ENCODE assay signal across 9 cellular contexts in the genomic region with DNA sequence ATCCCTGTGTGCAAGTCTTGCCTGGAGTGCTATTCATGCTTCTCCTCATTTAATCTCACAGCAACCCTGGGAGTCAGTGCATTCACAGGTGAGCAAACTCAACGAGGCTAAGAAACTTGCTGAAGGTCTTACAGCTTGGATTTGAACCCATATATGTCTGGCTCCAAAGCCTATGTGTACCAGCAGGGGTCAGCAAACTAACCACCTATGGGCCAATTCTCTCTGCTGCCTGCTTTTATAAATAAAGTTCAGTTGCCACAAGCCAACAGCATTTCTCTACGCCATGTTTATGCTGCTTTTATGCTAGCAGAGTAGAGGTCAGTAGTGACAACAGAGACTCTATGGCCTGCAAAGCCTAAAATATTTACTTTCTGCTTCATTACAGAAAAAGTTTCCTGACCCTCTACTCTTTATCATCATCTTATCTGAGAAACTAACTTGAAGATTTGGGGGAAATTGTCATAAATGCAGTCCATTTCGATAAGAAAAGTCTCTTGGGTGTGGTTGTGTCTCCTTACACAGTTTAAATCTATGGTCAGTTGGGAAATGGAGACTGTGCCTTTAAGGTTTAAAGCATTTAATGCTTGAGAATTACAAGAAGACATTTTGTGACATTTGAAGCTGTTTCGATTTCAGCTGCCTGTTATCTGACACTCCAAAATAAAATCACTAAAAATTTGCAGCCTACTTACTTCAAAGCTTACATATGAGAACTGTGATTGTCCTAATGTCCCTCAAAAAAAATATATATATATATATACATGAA.
DNase-seq lines count a peak whose midpoint lies in the region; ATAC-seq, FAIRE-seq and TF ChIP-seq lines count a peak whose summit lies in the region.
"Had no signal": no experiment of that assay in that cellular context is flagged by ENCODE, and none has a peak within 500 bp of the region (broad histone marks: within the 10 kb centered on the region; RNA-seq: fewer than 3 reads in every experiment).

No MANE protein-coding gene starts in this region.

- no peaks in the 10 kb centered on the region for H3K9me3 Mint-ChIP-seq in activated T-helper 2 cell treated with anti-CD3 and anti-CD28 coated beads, Interferon-gamma antibody, Interleukin-2, Interleukin-4, amounts not matched to agents 10 μg/mL and 5 μg/mL and 100 μg/mL, durations not matched to agents 14 hours and 24 hours and 36 hours
- H3K9me3 Mint-ChIP-seq: memory B cell had no signal

- no peak overlapping the region for H3K4me3 Mint-ChIP-seq in activated T-helper 2 cell treated with anti-CD3 and anti-CD28 coated beads, Interferon-gamma antibody, Interleukin-2, Interleukin-4, amounts not matched to agents 10 μg/mL and 5 μg/mL and 100 μg/mL, durations not matched to agents 14 hours and 24 hours and 36 hours (ENCODE audit: low read depth)
- H3K4me3 Mint-ChIP-seq: memory B cell had no signal

- H3K4me1 ChIP-seq in RWPE2 (ENCODE audit: insufficient read depth, poor library complexity, severe bottlenecking) (peaks cover 4% of the 10 kb centered on the region), uterus (no peaks in the 10 kb centered on the region)

- H3K27ac ChIP-seq in RWPE2 (ENCODE audit: poor library complexity, severe bottlenecking) = no peak overlapping the region
- H3K27ac ChIP-seq in uterus = no peak overlapping the region

- no peaks in the 10 kb centered on the region for H3K36me3 ChIP-seq in RWPE2 (ENCODE audit: low read depth)
- no peaks in the 10 kb centered on the region for H3K36me3 ChIP-seq in uterus

- peak; percentile 23 for FAIRE-seq in GM12891 (lab: Jason Lieb, UNC)

- no peak for TF ChIP-seq POLR2A in GM12891 (IDR thresholded peaks at IDR 0.05; ENCODE audit: low read depth, low read length)
- TF ChIP-seq POLR2A in uterus (IDR thresholded peaks at IDR 0.05) = no peak

- no peaks in the 10 kb centered on the region for H3K4me1 Mint-ChIP-seq in activated T-helper 2 cell treated with anti-CD3 and anti-CD28 coated beads, Interferon-gamma antibody, Interleukin-2, Interleukin-4, amounts not matched to agents 10 μg/mL and 5 μg/mL and 100 μg/mL, durations not matched to agents 14 hours and 24 hours and 36 hours (ENCODE audit: low read depth)
- H3K4me1 Mint-ChIP-seq: memory B cell had no signal

- ATAC-seq in HG02973 (IDR thresholded peaks at IDR 0.05; ENCODE audit: unreplicated experiment) = peak; percentile 83
- peak; percentile 66; the same call in 2 of the 3 replicates for ATAC-seq in RWPE2 (ENCODE audit: low read depth)
- ATAC-seq in GM21825 (IDR thresholded peaks at IDR 0.05; ENCODE audit: unreplicated experiment) = no peak

- peaks cover 2% of the 10 kb centered on the region for H3K9me3 ChIP-seq in RWPE2 (ENCODE audit: severe bottlenecking)
- H3K9me3 ChIP-seq in uterus = no peaks in the 10 kb centered on the region

- H3K27me3 ChIP-seq in RWPE2 (ENCODE audit: insufficient read depth, poor library complexity, severe bottlenecking) (no peaks in the 10 kb centered on the region), uterus (no peaks in the 10 kb centered on the region)

- DNase-seq in AG08396 (ENCODE audit: low spot score) (peak; percentile 9), GM12891 (ENCODE audit: insufficient read length, low spot score) (peak; percentile 12), RWPE2 (ENCODE audit: low spot score) (no peak), glomerular visceral epithelial cell (ENCODE audit: extremely low spot score) (peak; percentile 32), uterus (no peak)
- DNase-seq in activated T-helper 2 cell treated with anti-CD3 and anti-CD28 coated beads, Interferon-gamma antibody, Interleukin-2, Interleukin-4, amounts not matched to agents 10 μg/mL and 5 μg/mL and 100 μg/mL, durations not matched to agents 14 hours and 24 hours and 36 hours (ENCODE audit: low spot score) = no peak

- no peak overlapping the region for H3K27ac Mint-ChIP-seq in activated T-helper 2 cell treated with anti-CD3 and anti-CD28 coated beads, Interferon-gamma antibody, Interleukin-2, Interleukin-4, amounts not matched to agents 10 μg/mL and 5 μg/mL and 100 μg/mL, durations not matched to agents 14 hours and 24 hours and 36 hours
- H3K27ac Mint-ChIP-seq: memory B cell had no signal

- no peak overlapping the region for H3K4me3 ChIP-seq in RWPE2 (ENCODE audit: severe bottlenecking)
- H3K4me3 ChIP-seq in uterus = no peak overlapping the region

- no peaks in the 10 kb centered on the region for H3K27me3 Mint-ChIP-seq in activated T-helper 2 cell treated with anti-CD3 and anti-CD28 coated beads, Interferon-gamma antibody, Interleukin-2, Interleukin-4, amounts not matched to agents 10 μg/mL and 5 μg/mL and 100 μg/mL, durations not matched to agents 14 hours and 24 hours and 36 hours (ENCODE audit: low read depth)

- no peaks in the 10 kb centered on the region for H3K36me3 Mint-ChIP-seq in activated T-helper 2 cell treated with anti-CD3 and anti-CD28 coated beads, Interferon-gamma antibody, Interleukin-2, Interleukin-4, amounts not matched to agents 10 μg/mL and 5 μg/mL and 100 μg/mL, durations not matched to agents 14 hours and 24 hours and 36 hours (ENCODE audit: low read depth)
- H3K36me3 Mint-ChIP-seq: memory B cell had no signal

- TF ChIP-seq CTCF in RWPE2 (IDR thresholded peaks at IDR 0.05; ENCODE audit: poor library complexity, severe bottlenecking) (peak; percentile 68), uterus (IDR thresholded peaks at IDR 0.05) (no peak)

- intact Hi-C loops in uterus (cut with DNase I; ENCODE audit: low total_unique reads) = no loop called here
- intact Hi-C loops in activated T-helper 2 cell treated with anti-CD3 and anti-CD28 coated beads, Interferon-gamma antibody, Interleukin-2, Interleukin-4, amounts not matched to agents 10 μg/mL and 5 μg/mL and 100 μg/mL, durations not matched to agents 14 hours and 24 hours and 36 hours (cut with micrococcal nuclease) = loop anchor here (1.0 kb wide), 2 partner anchors 128 to 354 kb away; no protein-coding TSS in a partner anchor

TF ChIP-seq in GM12891, 5 proteins besides CTCF, POLR2A, EP300 and RAD21:
- TF ChIP-seq SPI1 (IDR thresholded peaks at IDR 0.05; ENCODE audit: low read depth, low read length) (no peak), POLR2AphosphoS5 (IDR thresholded peaks at IDR 0.05; ENCODE audit: low read depth, low read length) (no peak), TAF1 (IDR thresholded peaks at IDR 0.05; ENCODE audit: low read depth, low read length) (no peak), PAX5 (IDR thresholded peaks at IDR 0.05; ENCODE audit: insufficient read depth, low read length, severe bottlenecking) (no peak), POU2F2 (IDR thresholded peaks at IDR 0.05; ENCODE audit: low read depth, low read length) (no peak)
TF ChIP-seq in GM12891: peak in this region for 0.

Comparison
In these comparisons a context has a peak if more than half of its experiments do, and no peak if none do; other contexts are left out.
1. DNase-seq: peak in AG08396 (single experiment), GM12891 (single experiment) and glomerular visceral epithelial cell (single experiment); none in RWPE2 (single experiment), uterus (0 of 2) and activated T-helper 2 cell treated with anti-CD3 and anti-CD28 coated beads, Interferon-gamma antibody, Interleukin-2, Interleukin-4, amounts not matched to agents 10 μg/mL and 5 μg/mL and 100 μg/mL, durations not matched to agents 14 hours and 24 hours and 36 hours (single experiment).